ENCODE assay signal across 1 cellular context in the genomic region with DNA sequence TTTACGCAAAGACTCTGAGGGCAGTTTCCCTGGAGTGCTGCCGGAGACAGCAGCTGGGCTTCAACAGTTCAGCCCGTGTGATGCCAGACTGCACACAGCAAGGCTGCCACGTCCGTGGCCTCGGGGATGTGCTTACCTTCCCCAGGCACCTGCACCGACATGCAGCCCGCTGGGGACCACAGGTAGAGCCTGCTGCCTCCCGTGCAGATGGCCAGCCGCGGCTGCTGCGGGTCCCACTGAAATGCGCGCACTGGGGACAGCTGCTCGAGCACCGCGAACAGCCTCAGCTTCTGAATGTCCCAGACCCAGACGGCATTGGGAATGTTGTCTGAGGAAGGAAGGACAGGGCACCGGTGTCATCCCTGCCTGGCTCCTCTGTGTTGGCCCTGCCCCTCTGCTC.
TF ChIP-seq lines count a peak whose summit lies in the region.

No MANE protein-coding gene starts in this region.

TF ChIP-seq in GM23338, 12 proteins besides CTCF, POLR2A, EP300 and RAD21:
- TF ChIP-seq CREB1 (CRISPR knock-in tag; IDR thresholded peaks at IDR 0.05; ENCODE audit: low read depth) (no peak), JUNB (IDR thresholded peaks at IDR 0.05; ENCODE audit: unreplicated experiment) (no peak), STAT1 (IDR thresholded peaks at IDR 0.05; ENCODE audit: unreplicated experiment) (no peak), POLR2AphosphoS5 (IDR thresholded peaks at IDR 0.05; ENCODE audit: low read depth) (no peak), ETS1 (IDR thresholded peaks at IDR 0.05) (no peak), EZH2 (IDR thresholded peaks at IDR 0.05; ENCODE audit: low read depth, unreplicated experiment) (no peak), EZH2phosphoT487 (IDR thresholded peaks at IDR 0.05; ENCODE audit: unreplicated experiment) (no peak)
- TF ChIP-seq, protein P1, sequence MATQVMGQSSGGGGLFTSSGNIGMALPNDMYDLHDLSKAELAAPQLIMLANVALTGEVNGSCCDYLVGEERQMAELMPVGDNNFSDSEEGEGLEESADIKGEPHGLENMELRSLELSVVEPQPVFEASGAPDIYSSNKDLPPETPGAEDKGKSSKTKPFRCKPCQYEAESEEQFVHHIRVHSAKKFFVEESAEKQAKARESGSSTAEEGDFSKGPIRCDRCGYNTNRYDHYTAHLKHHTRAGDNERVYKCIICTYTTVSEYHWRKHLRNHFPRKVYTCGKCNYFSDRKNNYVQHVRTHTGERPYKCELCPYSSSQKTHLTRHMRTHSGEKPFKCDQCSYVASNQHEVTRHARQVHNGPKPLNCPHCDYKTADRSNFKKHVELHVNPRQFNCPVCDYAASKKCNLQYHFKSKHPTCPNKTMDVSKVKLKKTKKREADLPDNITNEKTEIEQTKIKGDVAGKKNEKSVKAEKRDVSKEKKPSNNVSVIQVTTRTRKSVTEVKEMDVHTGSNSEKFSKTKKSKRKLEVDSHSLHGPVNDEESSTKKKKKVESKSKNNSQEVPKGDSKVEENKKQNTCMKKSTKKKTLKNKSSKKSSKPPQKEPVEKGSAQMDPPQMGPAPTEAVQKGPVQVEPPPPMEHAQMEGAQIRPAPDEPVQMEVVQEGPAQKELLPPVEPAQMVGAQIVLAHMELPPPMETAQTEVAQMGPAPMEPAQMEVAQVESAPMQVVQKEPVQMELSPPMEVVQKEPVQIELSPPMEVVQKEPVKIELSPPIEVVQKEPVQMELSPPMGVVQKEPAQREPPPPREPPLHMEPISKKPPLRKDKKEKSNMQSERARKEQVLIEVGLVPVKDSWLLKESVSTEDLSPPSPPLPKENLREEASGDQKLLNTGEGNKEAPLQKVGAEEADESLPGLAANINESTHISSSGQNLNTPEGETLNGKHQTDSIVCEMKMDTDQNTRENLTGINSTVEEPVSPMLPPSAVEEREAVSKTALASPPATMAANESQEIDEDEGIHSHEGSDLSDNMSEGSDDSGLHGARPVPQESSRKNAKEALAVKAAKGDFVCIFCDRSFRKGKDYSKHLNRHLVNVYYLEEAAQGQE (IDR thresholded peaks at IDR 0.05; ENCODE audit: unreplicated experiment), result no peak
